In the genomic region with DNA sequence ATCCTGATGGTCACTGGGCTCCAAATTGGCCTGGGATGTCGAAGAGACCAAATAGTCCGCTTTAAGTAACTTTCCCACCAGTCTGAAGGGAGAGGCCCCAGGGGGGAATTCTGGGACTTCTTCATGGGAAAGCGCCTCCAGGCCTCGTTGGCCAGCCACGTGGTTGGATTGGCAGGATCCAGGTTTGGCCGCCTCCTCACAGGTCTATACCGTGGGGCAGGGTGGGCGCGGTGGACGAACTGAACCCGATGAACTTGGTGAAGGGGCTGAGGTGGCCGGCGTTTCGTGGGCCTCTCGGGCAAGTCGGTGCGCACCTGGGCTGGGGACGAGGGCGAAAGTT, we compare ENCODE assay signal across 11 cellular contexts. TPM values are rescaled to one million over a fixed set of nuclear protein-coding genes. Genes with fewer than 3 reads are reported as not detected.
DNase-seq lines count a peak whose midpoint lies in the region; ATAC-seq and TF ChIP-seq lines count a peak whose summit lies in the region.
"Had no signal": no experiment of that assay in that cellular context is flagged by ENCODE, and none has a peak within 500 bp of the region (broad histone marks: within the 10 kb centered on the region; RNA-seq: fewer than 3 reads in every experiment).

No MANE protein-coding gene starts in this region.

- ATAC-seq in T-helper 17 cell, result no peak

- H3K9me3 Mint-ChIP-seq in progenitor cell of endocrine pancreas (ENCODE audit: low read depth), result peaks cover 5% of the 10 kb centered on the region

- TF ChIP-seq CTCF in fibroblast of pulmonary artery (IDR thresholded peaks at IDR 0.05; ENCODE audit: low read length, missing control alignments) (no peak), progenitor cell of endocrine pancreas (IDR thresholded peaks at IDR 0.05; ENCODE audit: unreplicated experiment) (no peak)

- H3K27ac Mint-ChIP-seq in T-helper 17 cell, result peak overlapping the region; percentile 51
- no peak overlapping the region for H3K27ac Mint-ChIP-seq in progenitor cell of endocrine pancreas

- peak; percentile 60 for DNase-seq in ELF-1 (ENCODE audit: low read depth, low spot score)
- DNase-seq in T-helper 17 cell, result no peak
- no peak for DNase-seq in fibroblast of pulmonary artery (ENCODE audit: low read depth)
- DNase-seq in progenitor cell of endocrine pancreas (ENCODE audit: low spot score, unreplicated experiment), result no peak
- DNase-seq in epidermal melanocyte (ENCODE audit: insufficient read length, low spot score), result no peak
- DNase-seq in mucosa of gallbladder (ENCODE audit: low spot score), result no peak
- no peak for DNase-seq in SIG-M5 treated with dmso at 0.1 percent for 504 hours (lab: John Stamatoyannopoulos, UW; ENCODE audit: unreplicated experiment)
- DNase-seq in DMS 273 treated with DMSO at 0.1 percent for 48 hours (lab: John Stamatoyannopoulos, UW), result no peak
- DNase-seq: NCI-H1105 treated with DMSO at 0.1 percent for 48 hours, T-helper 9 cell had no signal

- peaks cover 11% of the 10 kb centered on the region for H3K36me3 Mint-ChIP-seq in T-helper 17 cell (ENCODE audit: low read depth)
- no peaks in the 10 kb centered on the region for H3K36me3 Mint-ChIP-seq in progenitor cell of endocrine pancreas (ENCODE audit: insufficient read depth)

- no peaks in the 10 kb centered on the region for H3K9me3 ChIP-seq in T-helper 17 cell (ENCODE audit: control insufficient read depth, low read length, poor library complexity, severe bottlenecking)

- H3K4me1 Mint-ChIP-seq in T-helper 17 cell, result peaks cover 12% of the 10 kb centered on the region
- peaks cover 2% of the 10 kb centered on the region for H3K4me1 Mint-ChIP-seq in progenitor cell of endocrine pancreas (ENCODE audit: low read depth)

- peak overlapping the region; percentile 59 for H3K4me3 ChIP-seq in fibroblast of pulmonary artery (replicated peaks; ENCODE audit: low read depth, low read length)

- H3K4me3 Mint-ChIP-seq in T-helper 17 cell (peak overlapping the region; percentile 82), progenitor cell of endocrine pancreas (ENCODE audit: low read depth) (peak overlapping the region; percentile 79)

- H3K27me3 Mint-ChIP-seq in T-helper 17 cell, result peaks cover 87% of the 10 kb centered on the region
- H3K27me3 Mint-ChIP-seq in progenitor cell of endocrine pancreas, result peaks cover 58% of the 10 kb centered on the region

RNA-seq across cellular contexts. Expression of gene POM121L2, which starts 0.3 kb away (rescaled TPM):
- not detected for total RNA-seq in T-helper 17 cell
- total RNA-seq in progenitor cell of endocrine pancreas, result not detected in 2 replicates
- not detected for total RNA-seq in mucosa of gallbladder
- total RNA-seq: renal cortical epithelial cell had no signal
